34 cellular contexts compared by ENCODE assay signal in the genomic region with DNA sequence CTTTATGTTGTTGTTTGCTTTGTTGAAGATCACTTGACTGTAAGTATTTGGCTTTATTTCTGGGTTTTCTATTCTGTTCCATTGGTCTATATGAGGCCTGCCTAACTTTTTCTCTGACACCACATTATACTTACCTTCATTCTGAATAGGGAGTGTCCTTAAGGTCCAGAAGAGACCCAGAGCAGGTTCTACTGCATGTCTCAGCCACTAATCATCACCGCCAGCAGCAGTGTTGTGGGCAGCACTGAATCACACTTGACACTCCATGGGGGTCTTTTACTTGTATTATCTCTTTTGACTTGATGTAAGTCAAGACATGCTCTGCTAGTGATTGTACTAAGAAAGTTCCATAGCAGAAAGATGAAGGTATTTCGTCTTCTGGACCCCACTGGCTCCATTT.
"Had no signal": no experiment of that assay in that cellular context is flagged by ENCODE, and none has a peak within 500 bp of the region (broad histone marks: within the 10 kb centered on the region; RNA-seq: fewer than 3 reads in every experiment).

No MANE protein-coding gene starts in this region.

- H3K27me3 ChIP-seq: adrenal gland, body of pancreas, pancreas, upper lobe of left lung, vagina had no signal

- H3K27ac ChIP-seq: adrenal gland, body of pancreas, pancreas, prostate gland, thoracic aorta, upper lobe of left lung, vagina, VCaP had no signal

- H3K36me3 Mint-ChIP-seq: activated naive CD8-positive, alpha-beta T cell treated with anti-CD3 and anti-CD28 coated beads for 36 hours; memory B cell; naive thymus-derived CD4-positive, alpha-beta T cell; stimulated activated effector memory CD8-positive, alpha-beta T cell treated with anti-CD3 and anti-CD28 coated beads, Interleukin-12 subunit alpha, Interleukin-12 subunit beta, amount 100 ng/mL, for 72 hours had no signal

- H3K4me3 Mint-ChIP-seq: activated naive CD4-positive, alpha-beta T cell treated with anti-CD3 and anti-CD28 coated beads for 36 hours; activated naive CD8-positive, alpha-beta T cell treated with anti-CD3 and anti-CD28 coated beads for 36 hours; activated T-helper 1 cell treated with anti-CD3 and anti-CD28 coated beads, Interleukin-12 subunit alpha, Interleukin-12 subunit beta, Interleukin-2, Interleukin-4 antibody, amounts not matched to agents 30 ng/mL and 10 ng/mL and 1 ng/mL, durations not matched to agents 14 hours and 24 hours and 36 hours; effector memory CD8-positive, alpha-beta T cell; memory B cell; naive thymus-derived CD4-positive, alpha-beta T cell; stimulated activated effector memory CD8-positive, alpha-beta T cell treated with anti-CD3 and anti-CD28 coated beads, Interleukin-12 subunit alpha, Interleukin-12 subunit beta, amount 100 ng/mL, for 72 hours; stimulated activated naive CD8-positive, alpha-beta T cell treated with anti-CD3 and anti-CD28 coated beads, Interleukin-15, Interleukin-2, amounts not matched to agents 100 ng/mL and 50 ng/mL, for 24 hours; T-helper 1 cell treated with Interleukin-12 subunit alpha and Interleukin-12 subunit beta and Interleukin-4 antibody, amounts not matched to agents 30 μg/mL and 1 μg/mL, for 36 hours had no signal

- H3K9me3 ChIP-seq: adrenal gland, body of pancreas, pancreas, prostate gland, thoracic aorta, upper lobe of left lung, vagina had no signal

- DNase-seq: activated CD4-positive, alpha-beta T cell treated with anti-CD3 and anti-CD28 coated beads for 48 hours; activated CD4-positive, alpha-beta T cell treated with anti-CD3 and anti-CD28 coated beads, Interleukin-2, amount 50 U/mL, for 48 hours; activated CD8-positive, alpha-beta memory T cell treated with anti-CD3 and anti-CD28 coated beads for 24 hours; activated effector memory CD4-positive, alpha-beta T cell treated with anti-CD3 and anti-CD28 coated beads, Interleukin-2, amount 50 U/mL, for 16 hours; activated naive CD4-positive, alpha-beta T cell treated with anti-CD3 and anti-CD28 coated beads for 36 hours; activated naive CD8-positive, alpha-beta T cell treated with anti-CD3 and anti-CD28 coated beads for 36 hours; activated T-cell treated with anti-CD3 and anti-CD28 coated beads, Interleukin-2, amount 50 U/mL, for 1 hour; adrenal gland; aorta; body of pancreas; caudate nucleus; cortex of kidney; effector memory CD8-positive, alpha-beta T cell; head of caudate nucleus; hippocampal formation; midbrain; naive thymus-derived CD4-positive, alpha-beta T cell; nucleus accumbens; pancreas; retina; stimulated activated CD4-positive, alpha-beta T cell treated with anti-CD3 and anti-CD28 coated beads, Interleukin-4, amount 100 ng/mL, for 24 hours; T-helper 9 cell; upper lobe of left lung had no signal

- H3K27me3 Mint-ChIP-seq: activated naive CD8-positive, alpha-beta T cell treated with anti-CD3 and anti-CD28 coated beads for 36 hours had no signal

- H3K9me3 Mint-ChIP-seq: activated naive CD4-positive, alpha-beta T cell treated with anti-CD3 and anti-CD28 coated beads for 36 hours; activated naive CD8-positive, alpha-beta T cell treated with anti-CD3 and anti-CD28 coated beads for 36 hours; activated T-helper 1 cell treated with anti-CD3 and anti-CD28 coated beads, Interleukin-12 subunit alpha, Interleukin-12 subunit beta, Interleukin-2, Interleukin-4 antibody, amounts not matched to agents 30 ng/mL and 10 ng/mL and 1 ng/mL, durations not matched to agents 14 hours and 24 hours and 36 hours; memory B cell; stimulated activated effector memory CD8-positive, alpha-beta T cell treated with anti-CD3 and anti-CD28 coated beads, Interleukin-12 subunit alpha, Interleukin-12 subunit beta, amount 100 ng/mL, for 72 hours; stimulated activated naive CD8-positive, alpha-beta T cell treated with anti-CD3 and anti-CD28 coated beads, Interleukin-15, Interleukin-2, amounts not matched to agents 100 ng/mL and 50 ng/mL, for 24 hours; T-helper 1 cell treated with Interleukin-12 subunit alpha and Interleukin-12 subunit beta and Interleukin-4 antibody, amounts not matched to agents 30 μg/mL and 1 μg/mL, for 36 hours had no signal

- H3K4me1 Mint-ChIP-seq: activated naive CD8-positive, alpha-beta T cell treated with anti-CD3 and anti-CD28 coated beads for 36 hours; memory B cell; naive thymus-derived CD4-positive, alpha-beta T cell; stimulated activated effector memory CD8-positive, alpha-beta T cell treated with anti-CD3 and anti-CD28 coated beads, Interleukin-12 subunit alpha, Interleukin-12 subunit beta, amount 100 ng/mL, for 72 hours had no signal

- H3K4me3 ChIP-seq: adrenal gland, body of pancreas, pancreas, prostate gland, skin epidermis, thoracic aorta, upper lobe of left lung, vagina had no signal

- H3K4me1 ChIP-seq: adrenal gland, body of pancreas, pancreas, prostate gland, upper lobe of left lung, vagina had no signal

- H3K36me3 ChIP-seq: adrenal gland, pancreas, prostate gland, thoracic aorta, upper lobe of left lung, vagina had no signal

- ATAC-seq: body of pancreas; effector memory CD8-positive, alpha-beta T cell; naive thymus-derived CD4-positive, alpha-beta T cell; pancreas; sciatic nerve; stimulated activated effector memory CD8-positive, alpha-beta T cell treated with anti-CD3 and anti-CD28 coated beads, Interleukin-12 subunit alpha, Interleukin-12 subunit beta, amount 100 ng/mL, for 72 hours had no signal

- H3K27ac Mint-ChIP-seq: activated naive CD4-positive, alpha-beta T cell treated with anti-CD3 and anti-CD28 coated beads for 36 hours; activated naive CD8-positive, alpha-beta T cell treated with anti-CD3 and anti-CD28 coated beads for 36 hours; activated T-helper 1 cell treated with anti-CD3 and anti-CD28 coated beads, Interleukin-12 subunit alpha, Interleukin-12 subunit beta, Interleukin-2, Interleukin-4 antibody, amounts not matched to agents 30 ng/mL and 10 ng/mL and 1 ng/mL, durations not matched to agents 14 hours and 24 hours and 36 hours; effector memory CD8-positive, alpha-beta T cell; memory B cell; naive thymus-derived CD4-positive, alpha-beta T cell; stimulated activated effector memory CD8-positive, alpha-beta T cell treated with anti-CD3 and anti-CD28 coated beads, Interleukin-12 subunit alpha, Interleukin-12 subunit beta, amount 100 ng/mL, for 72 hours; stimulated activated naive CD8-positive, alpha-beta T cell treated with anti-CD3 and anti-CD28 coated beads, Interleukin-15, Interleukin-2, amounts not matched to agents 100 ng/mL and 50 ng/mL, for 24 hours; T-helper 1 cell treated with Interleukin-12 subunit alpha and Interleukin-12 subunit beta and Interleukin-4 antibody, amounts not matched to agents 30 μg/mL and 1 μg/mL, for 36 hours had no signal
